ENCODE assay signal across 9 cellular contexts in genomic region chr4:57190651-57191481, GRCh38.
DNase-seq lines count a peak whose midpoint lies in the region; ATAC-seq and TF ChIP-seq lines count a peak whose summit lies in the region.
"Had no signal": no experiment of that assay in that cellular context is flagged by ENCODE, and none has a peak within 500 bp of the region (broad histone marks: within the 10 kb centered on the region; RNA-seq: fewer than 3 reads in every experiment).

No MANE protein-coding gene starts in this region.

- H3K4me3 ChIP-seq in transverse colon: no peak overlapping the region

- peaks cover 3 to 12% (median 8%) of the 10 kb centered on the region in 4 donors for H3K4me1 ChIP-seq in transverse colon

- H3K27me3 ChIP-seq in transverse colon: no peaks in the 10 kb centered on the region

- H3K9me3 ChIP-seq in transverse colon: no peaks in the 10 kb centered on the region

- WGBS in transverse colon (ENCODE audit: low coverage in 1 of 2), 2 donors: 33 to 45% methylated on average over 7 to 11 of the region's 11 CpGs

- peak; percentile 19 to 62 (median 44) for TF ChIP-seq CTCF in transverse colon (IDR thresholded peaks at IDR 0.05)

- peak; percentile 70 for ATAC-seq in HG02884 (IDR thresholded peaks at IDR 0.05; ENCODE audit: unreplicated experiment)
- no peak for ATAC-seq in HG02840 (IDR thresholded peaks at IDR 0.05; ENCODE audit: low FRiP score, unreplicated experiment)
- ATAC-seq: stimulated activated effector memory CD8-positive, alpha-beta T cell treated with anti-CD3 and anti-CD28 coated beads, Interleukin-12 subunit alpha, Interleukin-12 subunit beta, amount 100 ng/mL, for 72 hours had no signal

- intact Hi-C loops in transverse colon (cut with DNase I; ENCODE audit: low total_unique reads): no loop called here

- in situ Hi-C loops in SK-MEL-5 (cut with HindIII; ENCODE audit: low pct_unique_long_range_greater_than_20kb, low sequenced_read_pairs) (no loop called here), transverse colon (cut with MboI; ENCODE audit: low pct_ligation_motif_present in 1 of 4, low pct_unique_long_range_greater_than_20kb in 1 of 4, low sequenced_read_pairs in 3 of 4) (no loop called here)

- TF ChIP-seq POLR2A in transverse colon (IDR thresholded peaks at IDR 0.05): no peak

- TF ChIP-seq EP300 in transverse colon (IDR thresholded peaks at IDR 0.05; ENCODE audit: low read depth): no peak

- DNase-seq in stimulated activated CD4-positive, alpha-beta T cell treated with anti-CD3 and anti-CD28 coated beads, Interleukin-12 subunit alpha, Interleukin-12 subunit beta, amount 100 ng/mL, for 4 hours: peak; percentile 3
- no peak for DNase-seq in stimulated activated CD4-positive, alpha-beta T cell treated with anti-CD3 and anti-CD28 coated beads, Interleukin-4, amount 100 ng/mL, for 1 hour
- peak; percentile 65 for DNase-seq in SK-MEL-5 (ENCODE audit: low read depth, low spot score)
- peak; percentile 28 for DNase-seq in foreskin melanocyte
- DNase-seq in transverse colon: peak; percentile 27
- no peak for DNase-seq in NCI-H1694 (lab: John Stamatoyannopoulos, UW)

- no peaks in the 10 kb centered on the region for H3K36me3 ChIP-seq in transverse colon

- H3K27ac ChIP-seq in transverse colon: peak overlapping the region in 1 of 4 donors; percentile 42

Comparison
In these comparisons a context has a peak if more than half of its experiments do, and no peak if none do; other contexts are left out.
1. DNase-seq: peak in stimulated activated CD4-positive, alpha-beta T cell treated with anti-CD3 and anti-CD28 coated beads, Interleukin-12 subunit alpha, Interleukin-12 subunit beta, amount 100 ng/mL, for 4 hours (single experiment), SK-MEL-5 (single experiment), foreskin melanocyte (single experiment) and transverse colon (single experiment); none in stimulated activated CD4-positive, alpha-beta T cell treated with anti-CD3 and anti-CD28 coated beads, Interleukin-4, amount 100 ng/mL, for 1 hour (single experiment) and NCI-H1694 (single experiment).